ENCODE assay signal across 1 cellular context in genomic region chr5:158162479-158162878, GRCh38.
TF ChIP-seq lines count a peak whose summit lies in the region.

No MANE protein-coding gene starts in this region.

TF ChIP-seq in GM23338, 12 proteins besides CTCF, POLR2A, EP300 and RAD21 (continued from another document):
- no peak for TF ChIP-seq ZNF462 (CRISPR knock-in tag; IDR thresholded peaks at IDR 0.05)
- no peak for TF ChIP-seq NANOG (IDR thresholded peaks at IDR 0.05; ENCODE audit: borderline replicate concordance)
